ENCODE assay signal across 1 cellular context in genomic region chr16:74991593-74992403, GRCh38.
TF ChIP-seq lines count a peak whose summit lies in the region.

No MANE protein-coding gene starts in this region.

TF ChIP-seq in HepG2, 621 proteins besides CTCF, POLR2A, EP300 and RAD21 (continued from another document and continues in another):
- TF ChIP-seq, protein P1, sequence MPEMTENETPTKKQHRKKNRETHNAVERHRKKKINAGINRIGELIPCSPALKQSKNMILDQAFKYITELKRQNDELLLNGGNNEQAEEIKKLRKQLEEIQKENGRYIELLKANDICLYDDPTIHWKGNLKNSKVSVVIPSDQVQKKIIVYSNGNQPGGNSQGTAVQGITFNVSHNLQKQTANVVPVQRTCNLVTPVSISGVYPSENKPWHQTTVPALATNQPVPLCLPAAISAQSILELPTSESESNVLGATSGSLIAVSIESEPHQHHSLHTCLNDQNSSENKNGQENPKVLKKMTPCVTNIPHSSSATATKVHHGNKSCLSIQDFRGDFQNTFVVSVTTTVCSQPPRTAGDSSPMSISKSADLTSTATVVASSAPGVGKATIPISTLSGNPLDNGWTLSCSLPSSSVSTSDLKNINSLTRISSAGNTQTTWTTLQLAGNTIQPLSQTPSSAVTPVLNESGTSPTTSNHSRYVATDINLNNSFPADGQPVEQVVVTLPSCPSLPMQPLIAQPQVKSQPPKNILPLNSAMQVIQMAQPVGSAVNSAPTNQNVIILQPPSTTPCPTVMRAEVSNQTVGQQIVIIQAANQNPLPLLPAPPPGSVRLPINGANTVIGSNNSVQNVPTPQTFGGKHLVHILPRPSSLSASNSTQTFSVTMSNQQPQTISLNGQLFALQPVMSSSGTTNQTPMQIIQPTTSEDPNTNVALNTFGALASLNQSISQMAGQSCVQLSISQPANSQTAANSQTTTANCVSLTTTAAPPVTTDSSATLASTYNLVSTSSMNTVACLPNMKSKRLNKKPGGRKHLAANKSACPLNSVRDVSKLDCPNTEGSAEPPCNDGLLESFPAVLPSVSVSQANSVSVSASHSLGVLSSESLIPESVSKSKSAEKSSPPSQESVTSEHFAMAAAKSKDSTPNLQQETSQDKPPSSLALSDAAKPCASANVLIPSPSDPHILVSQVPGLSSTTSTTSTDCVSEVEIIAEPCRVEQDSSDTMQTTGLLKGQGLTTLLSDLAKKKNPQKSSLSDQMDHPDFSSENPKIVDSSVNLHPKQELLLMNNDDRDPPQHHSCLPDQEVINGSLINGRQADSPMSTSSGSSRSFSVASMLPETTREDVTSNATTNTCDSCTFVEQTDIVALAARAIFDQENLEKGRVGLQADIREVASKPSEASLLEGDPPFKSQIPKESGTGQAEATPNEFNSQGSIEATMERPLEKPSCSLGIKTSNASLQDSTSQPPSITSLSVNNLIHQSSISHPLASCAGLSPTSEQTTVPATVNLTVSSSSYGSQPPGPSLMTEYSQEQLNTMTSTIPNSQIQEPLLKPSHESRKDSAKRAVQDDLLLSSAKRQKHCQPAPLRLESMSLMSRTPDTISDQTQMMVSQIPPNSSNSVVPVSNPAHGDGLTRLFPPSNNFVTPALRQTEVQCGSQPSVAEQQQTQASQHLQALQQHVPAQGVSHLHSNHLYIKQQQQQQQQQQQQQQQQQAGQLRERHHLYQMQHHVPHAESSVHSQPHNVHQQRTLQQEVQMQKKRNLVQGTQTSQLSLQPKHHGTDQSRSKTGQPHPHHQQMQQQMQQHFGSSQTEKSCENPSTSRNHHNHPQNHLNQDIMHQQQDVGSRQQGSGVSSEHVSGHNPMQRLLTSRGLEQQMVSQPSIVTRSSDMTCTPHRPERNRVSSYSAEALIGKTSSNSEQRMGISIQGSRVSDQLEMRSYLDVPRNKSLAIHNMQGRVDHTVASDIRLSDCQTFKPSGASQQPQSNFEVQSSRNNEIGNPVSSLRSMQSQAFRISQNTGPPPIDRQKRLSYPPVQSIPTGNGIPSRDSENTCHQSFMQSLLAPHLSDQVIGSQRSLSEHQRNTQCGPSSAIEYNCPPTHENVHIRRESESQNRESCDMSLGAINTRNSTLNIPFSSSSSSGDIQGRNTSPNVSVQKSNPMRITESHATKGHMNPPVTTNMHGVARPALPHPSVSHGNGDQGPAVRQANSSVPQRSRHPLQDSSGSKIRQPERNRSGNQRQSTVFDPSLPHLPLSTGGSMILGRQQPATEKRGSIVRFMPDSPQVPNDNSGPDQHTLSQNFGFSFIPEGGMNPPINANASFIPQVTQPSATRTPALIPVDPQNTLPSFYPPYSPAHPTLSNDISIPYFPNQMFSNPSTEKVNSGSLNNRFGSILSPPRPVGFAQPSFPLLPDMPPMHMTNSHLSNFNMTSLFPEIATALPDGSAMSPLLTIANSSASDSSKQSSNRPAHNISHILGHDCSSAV (CRISPR knock-in tag; IDR thresholded peaks at IDR 0.05; ENCODE audit: borderline replicate concordance): no peak
- TF ChIP-seq ZNF773 (CRISPR knock-in tag; IDR thresholded peaks at IDR 0.05; ENCODE audit: borderline replicate concordance) (no peak), NONO (IDR thresholded peaks at IDR 0.05) (no peak), NONO (CRISPR knock-in tag; conservative IDR thresholded peaks at IDR 0.05) (peak; percentile 74), ZNF639 (CRISPR knock-in tag; conservative IDR thresholded peaks at IDR 0.05) (0 out of 2 replicates have a peak, but pooled peaks have one; percentile 26), STAG1 (CRISPR knock-in tag; IDR thresholded peaks at IDR 0.05) (no peak; the same call in 1 of the 2 replicates), DPF2 (CRISPR knock-in tag; IDR thresholded peaks at IDR 0.05; ENCODE audit: borderline replicate concordance, low read depth) (peak; percentile 84; the same call in 1 of the 2 replicates), ZBTB26 (CRISPR knock-in tag; IDR thresholded peaks at IDR 0.05; ENCODE audit: borderline replicate concordance) (no peak), HIVEP1 (CRISPR knock-in tag; IDR thresholded peaks at IDR 0.05) (peak; percentile 95), TEAD2 (CRISPR knock-in tag; IDR thresholded peaks at IDR 0.05) (no peak), CSRNP1 (CRISPR knock-in tag; IDR thresholded peaks at IDR 0.05) (no peak), CHCHD3 (CRISPR knock-in tag; IDR thresholded peaks at IDR 0.05) (no peak), PLSCR1 (CRISPR knock-in tag; IDR thresholded peaks at IDR 0.05; ENCODE audit: borderline replicate concordance) (no peak; the same call in 1 of the 2 replicates), ZFYVE20 (CRISPR knock-in tag; IDR thresholded peaks at IDR 0.05; ENCODE audit: borderline replicate concordance, low read depth) (no peak), YY1 (IDR thresholded peaks at IDR 0.05; ENCODE audit: insufficient read depth, insufficient replicate concordance, low read depth, low read length) (no peak), NFKBIZ (CRISPR knock-in tag; IDR thresholded peaks at IDR 0.05) (peak; percentile 94), BORCS8-MEF2B (CRISPR knock-in tag; IDR thresholded peaks at IDR 0.05) (0 out of 2 replicates have a peak, but pooled peaks have one; percentile 17), HMGA1 (CRISPR knock-in tag; conservative IDR thresholded peaks at IDR 0.05) (no peak), NCOA2 (CRISPR knock-in tag; IDR thresholded peaks at IDR 0.05) (peak; percentile 96), SMAD9 (CRISPR knock-in tag; IDR thresholded peaks at IDR 0.05) (no peak), ZNF577 (CRISPR knock-in tag; IDR thresholded peaks at IDR 0.05; ENCODE audit: borderline replicate concordance, low read depth) (no peak)
- TF ChIP-seq, protein P2, sequence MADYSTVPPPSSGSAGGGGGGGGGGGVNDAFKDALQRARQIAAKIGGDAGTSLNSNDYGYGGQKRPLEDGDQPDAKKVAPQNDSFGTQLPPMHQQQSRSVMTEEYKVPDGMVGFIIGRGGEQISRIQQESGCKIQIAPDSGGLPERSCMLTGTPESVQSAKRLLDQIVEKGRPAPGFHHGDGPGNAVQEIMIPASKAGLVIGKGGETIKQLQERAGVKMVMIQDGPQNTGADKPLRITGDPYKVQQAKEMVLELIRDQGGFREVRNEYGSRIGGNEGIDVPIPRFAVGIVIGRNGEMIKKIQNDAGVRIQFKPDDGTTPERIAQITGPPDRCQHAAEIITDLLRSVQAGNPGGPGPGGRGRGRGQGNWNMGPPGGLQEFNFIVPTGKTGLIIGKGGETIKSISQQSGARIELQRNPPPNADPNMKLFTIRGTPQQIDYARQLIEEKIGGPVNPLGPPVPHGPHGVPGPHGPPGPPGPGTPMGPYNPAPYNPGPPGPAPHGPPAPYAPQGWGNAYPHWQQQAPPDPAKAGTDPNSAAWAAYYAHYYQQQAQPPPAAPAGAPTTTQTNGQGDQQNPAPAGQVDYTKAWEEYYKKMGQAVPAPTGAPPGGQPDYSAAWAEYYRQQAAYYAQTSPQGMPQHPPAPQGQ (CRISPR knock-in tag; IDR thresholded peaks at IDR 0.05; ENCODE audit: borderline replicate concordance): no peak
- TF ChIP-seq, protein P3, sequence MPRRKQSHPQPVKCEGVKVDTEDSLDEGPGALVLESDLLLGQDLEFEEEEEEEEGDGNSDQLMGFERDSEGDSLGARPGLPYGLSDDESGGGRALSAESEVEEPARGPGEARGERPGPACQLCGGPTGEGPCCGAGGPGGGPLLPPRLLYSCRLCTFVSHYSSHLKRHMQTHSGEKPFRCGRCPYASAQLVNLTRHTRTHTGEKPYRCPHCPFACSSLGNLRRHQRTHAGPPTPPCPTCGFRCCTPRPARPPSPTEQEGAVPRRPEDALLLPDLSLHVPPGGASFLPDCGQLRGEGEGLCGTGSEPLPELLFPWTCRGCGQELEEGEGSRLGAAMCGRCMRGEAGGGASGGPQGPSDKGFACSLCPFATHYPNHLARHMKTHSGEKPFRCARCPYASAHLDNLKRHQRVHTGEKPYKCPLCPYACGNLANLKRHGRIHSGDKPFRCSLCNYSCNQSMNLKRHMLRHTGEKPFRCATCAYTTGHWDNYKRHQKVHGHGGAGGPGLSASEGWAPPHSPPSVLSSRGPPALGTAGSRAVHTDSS (CRISPR knock-in tag; conservative IDR thresholded peaks at IDR 0.05): 0 out of 2 replicates have a peak, but pooled peaks have one; percentile 11
- TF ChIP-seq, protein P4, sequence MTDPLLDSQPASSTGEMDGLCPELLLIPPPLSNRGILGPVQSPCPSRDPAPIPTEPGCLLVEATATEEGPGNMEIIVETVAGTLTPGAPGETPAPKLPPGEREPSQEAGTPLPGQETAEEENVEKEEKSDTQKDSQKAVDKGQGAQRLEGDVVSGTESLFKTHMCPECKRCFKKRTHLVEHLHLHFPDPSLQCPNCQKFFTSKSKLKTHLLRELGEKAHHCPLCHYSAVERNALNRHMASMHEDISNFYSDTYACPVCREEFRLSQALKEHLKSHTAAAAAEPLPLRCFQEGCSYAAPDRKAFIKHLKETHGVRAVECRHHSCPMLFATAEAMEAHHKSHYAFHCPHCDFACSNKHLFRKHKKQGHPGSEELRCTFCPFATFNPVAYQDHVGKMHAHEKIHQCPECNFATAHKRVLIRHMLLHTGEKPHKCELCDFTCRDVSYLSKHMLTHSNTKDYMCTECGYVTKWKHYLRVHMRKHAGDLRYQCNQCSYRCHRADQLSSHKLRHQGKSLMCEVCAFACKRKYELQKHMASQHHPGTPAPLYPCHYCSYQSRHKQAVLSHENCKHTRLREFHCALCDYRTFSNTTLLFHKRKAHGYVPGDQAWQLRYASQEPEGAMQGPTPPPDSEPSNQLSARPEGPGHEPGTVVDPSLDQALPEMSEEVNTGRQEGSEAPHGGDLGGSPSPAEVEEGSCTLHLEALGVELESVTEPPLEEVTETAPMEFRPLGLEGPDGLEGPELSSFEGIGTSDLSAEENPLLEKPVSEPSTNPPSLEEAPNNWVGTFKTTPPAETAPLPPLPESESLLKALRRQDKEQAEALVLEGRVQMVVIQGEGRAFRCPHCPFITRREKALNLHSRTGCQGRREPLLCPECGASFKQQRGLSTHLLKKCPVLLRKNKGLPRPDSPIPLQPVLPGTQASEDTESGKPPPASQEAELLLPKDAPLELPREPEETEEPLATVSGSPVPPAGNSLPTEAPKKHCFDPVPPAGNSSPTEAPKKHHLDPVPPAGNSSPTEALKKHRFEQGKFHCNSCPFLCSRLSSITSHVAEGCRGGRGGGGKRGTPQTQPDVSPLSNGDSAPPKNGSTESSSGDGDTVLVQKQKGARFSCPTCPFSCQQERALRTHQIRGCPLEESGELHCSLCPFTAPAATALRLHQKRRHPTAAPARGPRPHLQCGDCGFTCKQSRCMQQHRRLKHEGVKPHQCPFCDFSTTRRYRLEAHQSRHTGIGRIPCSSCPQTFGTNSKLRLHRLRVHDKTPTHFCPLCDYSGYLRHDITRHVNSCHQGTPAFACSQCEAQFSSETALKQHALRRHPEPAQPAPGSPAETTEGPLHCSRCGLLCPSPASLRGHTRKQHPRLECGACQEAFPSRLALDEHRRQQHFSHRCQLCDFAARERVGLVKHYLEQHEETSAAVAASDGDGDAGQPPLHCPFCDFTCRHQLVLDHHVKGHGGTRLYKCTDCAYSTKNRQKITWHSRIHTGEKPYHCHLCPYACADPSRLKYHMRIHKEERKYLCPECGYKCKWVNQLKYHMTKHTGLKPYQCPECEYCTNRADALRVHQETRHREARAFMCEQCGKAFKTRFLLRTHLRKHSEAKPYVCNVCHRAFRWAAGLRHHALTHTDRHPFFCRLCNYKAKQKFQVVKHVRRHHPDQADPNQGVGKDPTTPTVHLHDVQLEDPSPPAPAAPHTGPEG (CRISPR knock-in tag; IDR thresholded peaks at IDR 0.05): peak; percentile 79
